In the genomic region with DNA sequence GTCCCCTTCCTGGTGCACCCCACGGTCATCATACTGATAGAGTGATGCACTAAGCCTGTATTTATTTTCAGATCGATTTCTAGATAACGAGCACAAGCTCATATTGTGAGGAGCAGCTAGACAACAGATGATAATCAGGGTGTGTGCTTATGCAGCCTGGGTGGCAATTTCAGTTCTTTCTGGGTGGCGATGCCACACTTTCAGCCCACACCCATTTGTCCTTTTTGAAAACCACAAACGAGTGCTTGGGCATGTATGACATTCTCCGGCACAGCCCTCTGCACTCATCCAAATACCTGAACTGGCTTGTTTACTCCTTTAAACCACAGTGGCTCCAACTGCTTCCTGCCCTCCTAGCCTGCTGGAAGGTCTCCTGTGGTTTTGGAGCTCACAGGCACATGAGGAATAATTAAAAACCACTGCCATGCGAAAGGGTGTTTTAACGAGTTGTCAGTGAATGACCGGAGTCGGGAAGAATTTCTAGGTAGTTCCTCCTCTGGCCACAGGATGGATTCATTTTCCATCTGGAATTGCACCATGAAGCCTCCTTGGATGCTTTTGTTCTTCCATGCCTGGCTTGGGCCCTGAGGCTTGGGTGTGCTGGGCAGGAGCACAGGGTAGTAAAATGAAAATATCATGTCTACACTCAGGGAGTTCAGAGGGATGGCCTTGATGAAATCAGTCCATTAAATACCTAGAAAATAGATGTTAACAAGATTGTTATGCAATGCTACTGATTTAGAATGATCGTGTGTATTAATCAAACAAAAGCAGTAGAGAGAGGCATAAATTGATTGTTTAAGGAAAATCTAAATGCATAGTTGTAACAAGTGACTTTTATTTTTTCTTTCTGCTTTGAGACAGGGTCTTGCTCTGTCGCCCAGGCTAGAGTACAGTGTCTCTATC, we compare ENCODE assay signal across 8 cellular contexts. TPM values are rescaled to one million over a fixed set of nuclear protein-coding genes. Genes with fewer than 3 reads are reported as not detected.
DNase-seq lines count a peak whose midpoint lies in the region; ATAC-seq, FAIRE-seq and TF ChIP-seq lines count a peak whose summit lies in the region.

No MANE protein-coding gene starts in this region.

- no peaks in the 10 kb centered on the region for H3K79me2 ChIP-seq in H9 (ENCODE audit: insufficient read depth, low read length)

- no peak overlapping the region for H3K4ac ChIP-seq in H9 (ENCODE audit: low read depth, low read length)

- H3K36me3 Mint-ChIP-seq in H9 (ENCODE audit: insufficient read depth in 1 of 3, low read depth in 3 of 3), result no peaks in the 10 kb centered on the region; a peak in 1 of 7 replicates
- no peaks in the 10 kb centered on the region for H3K36me3 Mint-ChIP-seq in activated T-cell treated with anti-CD3 and anti-CD28 coated beads, Interleukin-2, amount 50 U/mL, for 24 hours (ENCODE audit: low read depth)

- no peak overlapping the region for H4K91ac ChIP-seq in H9 (ENCODE audit: insufficient read length, low read depth, low read length)

- no peaks in the 10 kb centered on the region; a peak in 2 of 5 replicates for H3K9me3 Mint-ChIP-seq in H9
- no peaks in the 10 kb centered on the region for H3K9me3 Mint-ChIP-seq in activated T-cell treated with anti-CD3 and anti-CD28 coated beads, Interleukin-2, amount 50 U/mL, for 24 hours

- H3T11ph ChIP-seq in H9 (ENCODE audit: low read length), result no peak overlapping the region

- no peak overlapping the region for H3K27ac ChIP-seq in H9 (ENCODE audit: insufficient read length, low read depth, low read length)
- H3K27ac ChIP-seq in foreskin keratinocyte, result peak overlapping the region; percentile 10
- H3K27ac ChIP-seq in testis, result no peak overlapping the region
- no peak overlapping the region for H3K27ac ChIP-seq in kidney (ENCODE audit: low read depth in 2 of 2, low read length in 2 of 2)

- no peak overlapping the region for H3K18ac ChIP-seq in H9 (ENCODE audit: insufficient read length, low read depth, low read length)

- peaks cover 2% of the 10 kb centered on the region for H3K23me2 ChIP-seq in H9 (ENCODE audit: insufficient read length, low read depth, low read length, poor library complexity, severe bottlenecking)

- H3K56ac ChIP-seq in H9 (ENCODE audit: insufficient read length, low read depth, low read length), result no peak overlapping the region

- peaks cover 25% of the 10 kb centered on the region in 2 experiments for H3K4me1 Mint-ChIP-seq in H9
- peaks cover 36% of the 10 kb centered on the region for H3K4me1 Mint-ChIP-seq in activated T-cell treated with anti-CD3 and anti-CD28 coated beads, Interleukin-2, amount 50 U/mL, for 24 hours (ENCODE audit: low read depth)

- H3K9ac ChIP-seq in H9 (ENCODE audit: extremely low read depth, insufficient read length, low read length), result no peak overlapping the region
- no peak overlapping the region for H3K9ac ChIP-seq in kidney (ENCODE audit: low read length in 2 of 2)

- H4K8ac ChIP-seq in H9 (replicated peaks; ENCODE audit: insufficient read length, low read depth, low read length), result no peak overlapping the region

- 0 out of 7 replicates have a peak overlapping the region, but pooled peaks of 2 of the 3 experiments have one; percentile 29 to 61 for H3K27ac Mint-ChIP-seq in H9
- no peak overlapping the region for H3K27ac Mint-ChIP-seq in activated T-cell treated with anti-CD3 and anti-CD28 coated beads, Interleukin-2, amount 50 U/mL, for 24 hours

- no peak for FAIRE-seq in kidney (lab: Jason Lieb, UNC)

- H4K5ac ChIP-seq in H9 (ENCODE audit: insufficient read length, low read depth, low read length), result no peak overlapping the region

- no peak overlapping the region for H2BK15ac ChIP-seq in H9 (ENCODE audit: low read depth, low read length)

- H3K27me3 ChIP-seq in H9 (ENCODE audit: insufficient read depth, low read length), result no peaks in the 10 kb centered on the region
- no peaks in the 10 kb centered on the region for H3K27me3 ChIP-seq in foreskin keratinocyte
- H3K27me3 ChIP-seq in testis, result no peaks in the 10 kb centered on the region

- peak overlapping the region; percentile 49 for H2AFZ ChIP-seq in H9 (ENCODE audit: low read length)

- no peaks in the 10 kb centered on the region for H3K36me3 ChIP-seq in testis (ENCODE audit: low read depth, missing control alignments)
- no peaks in the 10 kb centered on the region for H3K36me3 ChIP-seq in kidney (ENCODE audit: control insufficient read depth in 1 of 2, insufficient read depth in 2 of 2, low read length in 2 of 2)

- H4K20me1 ChIP-seq in H9 (ENCODE audit: control insufficient read depth, insufficient read depth, insufficient read length), result no peaks in the 10 kb centered on the region

- no peaks in the 10 kb centered on the region for H3K27me3 Mint-ChIP-seq in H9 (ENCODE audit: low read depth)
- H3K27me3 Mint-ChIP-seq in activated T-cell treated with anti-CD3 and anti-CD28 coated beads, Interleukin-2, amount 50 U/mL, for 24 hours, result peaks cover 6% of the 10 kb centered on the region

- DNase-seq in AG08396 (ENCODE audit: low spot score), result peak; percentile 76
- peak; percentile 43 for DNase-seq in H9
- peak; percentile 48 for DNase-seq in T-helper 22 cell (ENCODE audit: low read depth)
- peak; percentile 93 to 96 for DNase-seq in foreskin keratinocyte
- no peak for DNase-seq in testis
- DNase-seq in activated T-cell treated with anti-CD3 and anti-CD28 coated beads, Interleukin-2, amount 50 U/mL, for 24 hours, result no peak
- DNase-seq in kidney, result no peak

- no peak for TF ChIP-seq POLR2A in testis (IDR thresholded peaks at IDR 0.05)

- no peaks in the 10 kb centered on the region for H3K9me3 ChIP-seq in H9 (ENCODE audit: control insufficient read depth, low read depth, low read length)
- no peaks in the 10 kb centered on the region for H3K9me3 ChIP-seq in testis
- no peaks in the 10 kb centered on the region for H3K9me3 ChIP-seq in kidney (ENCODE audit: control insufficient read depth in 1 of 2, low read length in 2 of 2)

- H3K4me3 Mint-ChIP-seq in H9, result no peak overlapping the region
- H3K4me3 Mint-ChIP-seq in activated T-cell treated with anti-CD3 and anti-CD28 coated beads, Interleukin-2, amount 50 U/mL, for 24 hours, result no peak overlapping the region

- no peak overlapping the region for H3K14ac ChIP-seq in H9 (ENCODE audit: insufficient read depth, low read length)

- no peak overlapping the region for H2BK12ac ChIP-seq in H9 (ENCODE audit: insufficient read length, low read depth, low read length)

- H2BK5ac ChIP-seq in H9 (ENCODE audit: insufficient read length, low read length), result no peak overlapping the region

- H2BK20ac ChIP-seq in H9 (ENCODE audit: low read depth, low read length, poor library complexity, severe bottlenecking), result no peak overlapping the region

- H3K4me1 ChIP-seq in H9 (ENCODE audit: insufficient read depth, low read length) (peaks cover 9% of the 10 kb centered on the region), foreskin keratinocyte (peaks cover 34% of the 10 kb centered on the region), testis (no peaks in the 10 kb centered on the region), kidney (ENCODE audit: control insufficient read depth in 1 of 2, insufficient read depth in 1 of 2, low read depth in 1 of 2, low read length in 2 of 2) (no peaks in the 10 kb centered on the region)

- ATAC-seq in foreskin keratinocyte (peak; percentile 54), GM18873 (IDR thresholded peaks at IDR 0.05; ENCODE audit: low FRiP score, unreplicated experiment) (no peak)

- H3K23ac ChIP-seq in H9 (ENCODE audit: insufficient read length, low read depth, low read length), result no peak overlapping the region

- intact Hi-C loops in testis (cut with DNase I; ENCODE audit: low total_unique reads), result no loop called here
- intact Hi-C loops in kidney (cut with DNase I), result no loop called here

- H3K4me3 ChIP-seq in testis (no peak overlapping the region), kidney (ENCODE audit: low read length in 2 of 2) (no peak overlapping the region)

- no CpG with 5 or more reads among the region's 12 CpGs for whole genome bisulfite sequencing in H9 (ENCODE audit: extremely low coverage, insufficient read length, low lambda C conversion rate)
- 59 to 62% methylated on average over 11 to 12 of the region's 12 CpGs for WGBS in testis, 2 donors

- TF ChIP-seq CTCF in H9 (conservative IDR thresholded peaks at IDR 0.05) (peak; percentile 65), foreskin keratinocyte (conservative IDR thresholded peaks at IDR 0.05) (peak; percentile 86), testis (IDR thresholded peaks at IDR 0.05) (peak in 2 of 3 experiments; percentile 16 to 26), kidney (IDR thresholded peaks at IDR 0.05; ENCODE audit: borderline replicate concordance, extremely low read depth, insufficient read depth) (no peak)

- no peaks in the 10 kb centered on the region for H3K79me1 ChIP-seq in H9 (ENCODE audit: insufficient read depth, low read depth, low read length, poor library complexity, severe bottlenecking)

- H2AK5ac ChIP-seq in H9 (ENCODE audit: insufficient read length, low read length), result no peak overlapping the region

- H3K4me2 ChIP-seq in H9 (ENCODE audit: insufficient read depth, insufficient read length, low read length), result no peak overlapping the region

- H2BK120ac ChIP-seq in H9 (ENCODE audit: low read depth, low read length, poor library complexity, severe bottlenecking), result no peak overlapping the region

RNA-seq across cellular contexts. Expression of a gene that starts 52.4 kb away (rescaled TPM):
- 223 and 253 TPM in 2 replicates for total RNA-seq in H9 (2021)
- total RNA-seq in foreskin keratinocyte, result 897 and 1,100 TPM in 2 replicates
- polyA plus RNA-seq in foreskin keratinocyte, result 321 and 351 TPM in 2 replicates
- 100 to 1,000 TPM; 158 to 189 TPM for total RNA-seq in testis
- 175 TPM for polyA plus RNA-seq in testis (ENCODE audit: insufficient read depth, low read depth, low replicate concordance)
- total RNA-seq in kidney, result 410 TPM
- 156 TPM for polyA plus RNA-seq in kidney (ENCODE audit: insufficient read depth, low read depth, low replicate concordance)

Comparison
In these comparisons a context has a peak if more than half of its experiments do, and no peak if none do; other contexts are left out.
1. DNase-seq: peak in AG08396 (single experiment), H9 (single experiment), T-helper 22 cell (single experiment) and foreskin keratinocyte (2 of 2); none in testis (single experiment), activated T-cell treated with anti-CD3 and anti-CD28 coated beads, Interleukin-2, amount 50 U/mL, for 24 hours (single experiment) and kidney (single experiment).